Comparison of ENCODE assay signal across 1 cellular context in genomic region chr18:9694952-9695495, GRCh38.
TF ChIP-seq lines count a peak whose summit lies in the region.

No MANE protein-coding gene starts in this region.

TF ChIP-seq in HCT116, 20 proteins besides CTCF, POLR2A, EP300 and RAD21 (continued from another document):
- TF ChIP-seq EGR1 (IDR thresholded peaks at IDR 0.05; ENCODE audit: low read depth) (no peak), SIN3A (IDR thresholded peaks at IDR 0.05; ENCODE audit: low read depth) (no peak)
